In genomic region chr3:27454914-27455313, GRCh38 we compare ENCODE assay signal across 10 cellular contexts. TPM values are rescaled to one million over a fixed set of nuclear protein-coding genes. Genes with fewer than 3 reads are reported as not detected.
DNase-seq lines count a peak whose midpoint lies in the region; ATAC-seq and TF ChIP-seq lines count a peak whose summit lies in the region.
"Had no signal": no experiment of that assay in that cellular context is flagged by ENCODE, and none has a peak within 500 bp of the region (broad histone marks: within the 10 kb centered on the region; RNA-seq: fewer than 3 reads in every experiment).

No MANE protein-coding gene starts in this region.

- H3K27ac ChIP-seq in prostate gland (no peak overlapping the region), body of pancreas (no peak overlapping the region)

- no peak overlapping the region for H3K4me3 Mint-ChIP-seq in activated CD4-positive, alpha-beta T cell treated with anti-CD3 and anti-CD28 coated beads, Interleukin-2, amount 10 ng/mL, durations not matched to agents 7 days and 5 days
- no peak overlapping the region for H3K4me3 Mint-ChIP-seq in activated CD4-positive, alpha-beta memory T cell treated with anti-CD3 and anti-CD28 coated beads, Interleukin-2, amount 10 ng/mL, durations not matched to agents 7 days and 5 days
- no peak overlapping the region for H3K4me3 Mint-ChIP-seq in stimulated activated naive B cell treated with anti-CD40 and anti-IgM and Interleukin-4, amounts not matched to agents 10 μg/mL and 1 μg/mL and 100 μg/mL, for 72 hours

- H3K4me1 ChIP-seq in prostate gland (replicated peaks) = no peaks in the 10 kb centered on the region
- H3K4me1 ChIP-seq in body of pancreas = peaks cover 2% of the 10 kb centered on the region

- H3K36me3 ChIP-seq in prostate gland (no peaks in the 10 kb centered on the region), body of pancreas (replicated peaks in 1 of 2; ENCODE audit: insufficient read depth in 1 of 2, low read depth in 2 of 2) (no peaks in the 10 kb centered on the region)
- H3K36me3 ChIP-seq: tibial artery had no signal

- CTCF ChIA-PET in activated CD4-positive, alpha-beta T cell treated with anti-CD3 and anti-CD28 coated beads, Interleukin-2, amount 10 ng/mL, durations not matched to agents 7 days and 5 days (lab: Charles Lee) = interaction anchor here (0.8 to 1.2 kb wide), 2 partner anchors 12 to 13 kb away, joined by 3 read pairs; no protein-coding TSS in a partner anchor
- CTCF ChIA-PET in activated CD4-positive, alpha-beta memory T cell treated with anti-CD3 and anti-CD28 coated beads, Interleukin-2, amount 10 ng/mL, durations not matched to agents 7 days and 5 days (lab: Charles Lee) = no interaction called here

- no peak for TF ChIP-seq POLR2A in prostate gland (IDR thresholded peaks at IDR 0.05)
- TF ChIP-seq POLR2A in body of pancreas (IDR thresholded peaks at IDR 0.05) = no peak

- H3K4me3 ChIP-seq in prostate gland (no peak overlapping the region), body of pancreas (no peak overlapping the region)
- H3K4me3 ChIP-seq: tibial artery had no signal

- peak; percentile 52 for ATAC-seq in HG02798 (IDR thresholded peaks at IDR 0.05; ENCODE audit: poor library complexity, unreplicated experiment)
- ATAC-seq in stimulated activated naive B cell treated with anti-CD40 and anti-IgM and Interleukin-4, amounts not matched to agents 10 μg/mL and 1 μg/mL and 100 μg/mL, for 72 hours (replicated peaks) = peak; percentile 50 to 67
- no peak for ATAC-seq in body of pancreas

- no peaks in the 10 kb centered on the region for H3K27me3 Mint-ChIP-seq in activated CD4-positive, alpha-beta T cell treated with anti-CD3 and anti-CD28 coated beads, Interleukin-2, amount 10 ng/mL, durations not matched to agents 7 days and 5 days
- no peaks in the 10 kb centered on the region for H3K27me3 Mint-ChIP-seq in activated CD4-positive, alpha-beta memory T cell treated with anti-CD3 and anti-CD28 coated beads, Interleukin-2, amount 10 ng/mL, durations not matched to agents 7 days and 5 days
- no peaks in the 10 kb centered on the region for H3K27me3 Mint-ChIP-seq in stimulated activated naive B cell treated with anti-CD40 and anti-IgM and Interleukin-4, amounts not matched to agents 10 μg/mL and 1 μg/mL and 100 μg/mL, for 72 hours

- intact Hi-C loops in prostate gland (cut with DNase I) (no loop called here), body of pancreas (cut with DNase I) (no loop called here)

- H3K9me3 ChIP-seq in prostate gland = no peaks in the 10 kb centered on the region
- no peaks in the 10 kb centered on the region for H3K9me3 ChIP-seq in body of pancreas
- H3K9me3 ChIP-seq: tibial artery had no signal

- peaks cover 38% of the 10 kb centered on the region for H3K4me1 Mint-ChIP-seq in activated CD4-positive, alpha-beta T cell treated with anti-CD3 and anti-CD28 coated beads, Interleukin-2, amount 10 ng/mL, durations not matched to agents 7 days and 5 days
- peaks cover 43% of the 10 kb centered on the region for H3K4me1 Mint-ChIP-seq in activated CD4-positive, alpha-beta memory T cell treated with anti-CD3 and anti-CD28 coated beads, Interleukin-2, amount 10 ng/mL, durations not matched to agents 7 days and 5 days
- H3K4me1 Mint-ChIP-seq in stimulated activated naive B cell treated with anti-CD40 and anti-IgM and Interleukin-4, amounts not matched to agents 10 μg/mL and 1 μg/mL and 100 μg/mL, for 72 hours = peaks cover 21 to 34% of the 10 kb centered on the region in 2 donors

- peaks cover 6% of the 10 kb centered on the region for H3K36me3 Mint-ChIP-seq in activated CD4-positive, alpha-beta T cell treated with anti-CD3 and anti-CD28 coated beads, Interleukin-2, amount 10 ng/mL, durations not matched to agents 7 days and 5 days (ENCODE audit: low read depth)
- peaks cover 19% of the 10 kb centered on the region for H3K36me3 Mint-ChIP-seq in activated CD4-positive, alpha-beta memory T cell treated with anti-CD3 and anti-CD28 coated beads, Interleukin-2, amount 10 ng/mL, durations not matched to agents 7 days and 5 days (ENCODE audit: low read depth)
- peaks cover 0 to 8% of the 10 kb centered on the region in 2 donors for H3K36me3 Mint-ChIP-seq in stimulated activated naive B cell treated with anti-CD40 and anti-IgM and Interleukin-4, amounts not matched to agents 10 μg/mL and 1 μg/mL and 100 μg/mL, for 72 hours

- no peak for DNase-seq in activated CD4-positive, alpha-beta T cell treated with anti-CD3 and anti-CD28 coated beads, Interleukin-2, amount 10 ng/mL, durations not matched to agents 7 days and 5 days
- DNase-seq in activated CD4-positive, alpha-beta T cell treated with anti-CD3 and anti-CD28 coated beads, Interleukin-2, amount 50 U/mL, for 48 hours = no peak
- no peak for DNase-seq in activated CD4-positive, alpha-beta memory T cell treated with anti-CD3 and anti-CD28 coated beads, Interleukin-2, amount 10 ng/mL, durations not matched to agents 7 days and 5 days
- no peak for DNase-seq in stimulated activated naive B cell treated with anti-CD40 and anti-IgM and Interleukin-4, amounts not matched to agents 10 μg/mL and 1 μg/mL and 100 μg/mL, for 72 hours
- no peak for DNase-seq in prostate gland (ENCODE audit: low spot score)
- no peak for DNase-seq in anterior cingulate cortex (lab: John Stamatoyannopoulos, UW)
- DNase-seq in body of pancreas = no peak
- DNase-seq: hippocampal formation, tibial artery had no signal

- TF ChIP-seq CTCF in prostate gland (IDR thresholded peaks at IDR 0.05) = no peak
- TF ChIP-seq CTCF in body of pancreas (IDR thresholded peaks at IDR 0.05) = no peak

- H3K27me3 ChIP-seq in prostate gland (replicated peaks; ENCODE audit: insufficient read depth) = no peaks in the 10 kb centered on the region
- H3K27me3 ChIP-seq in body of pancreas = no peaks in the 10 kb centered on the region
- H3K27me3 ChIP-seq: tibial artery had no signal

- POLR2A ChIA-PET in activated CD4-positive, alpha-beta T cell treated with anti-CD3 and anti-CD28 coated beads, Interleukin-2, amount 10 ng/mL, durations not matched to agents 7 days and 5 days (lab: Charles Lee) = no interaction called here
- POLR2A ChIA-PET in activated CD4-positive, alpha-beta memory T cell treated with anti-CD3 and anti-CD28 coated beads, Interleukin-2, amount 10 ng/mL, durations not matched to agents 7 days and 5 days (lab: Charles Lee) = interaction anchor here (0.7 to 0.9 kb wide), 2 partner anchors 18 to 29 kb away, joined by 3 to 4 read pairs; partner anchors contain the start of gene SLC4A7

- H3K27ac Mint-ChIP-seq in activated CD4-positive, alpha-beta T cell treated with anti-CD3 and anti-CD28 coated beads, Interleukin-2, amount 10 ng/mL, durations not matched to agents 7 days and 5 days = peak overlapping the region; percentile 69
- peak overlapping the region; percentile 55 for H3K27ac Mint-ChIP-seq in activated CD4-positive, alpha-beta memory T cell treated with anti-CD3 and anti-CD28 coated beads, Interleukin-2, amount 10 ng/mL, durations not matched to agents 7 days and 5 days
- no peak overlapping the region for H3K27ac Mint-ChIP-seq in stimulated activated naive B cell treated with anti-CD40 and anti-IgM and Interleukin-4, amounts not matched to agents 10 μg/mL and 1 μg/mL and 100 μg/mL, for 72 hours

- no peaks in the 10 kb centered on the region for H3K9me3 Mint-ChIP-seq in activated CD4-positive, alpha-beta T cell treated with anti-CD3 and anti-CD28 coated beads, Interleukin-2, amount 10 ng/mL, durations not matched to agents 7 days and 5 days
- no peaks in the 10 kb centered on the region for H3K9me3 Mint-ChIP-seq in activated CD4-positive, alpha-beta memory T cell treated with anti-CD3 and anti-CD28 coated beads, Interleukin-2, amount 10 ng/mL, durations not matched to agents 7 days and 5 days
- H3K9me3 Mint-ChIP-seq in stimulated activated naive B cell treated with anti-CD40 and anti-IgM and Interleukin-4, amounts not matched to agents 10 μg/mL and 1 μg/mL and 100 μg/mL, for 72 hours = no peaks in the 10 kb centered on the region

RNA-seq across cellular contexts. Expression of gene SLC4A7, which starts 29.3 kb away (rescaled TPM):
- 10 to 100 TPM; 37.6 to 46.1 TPM for total RNA-seq in activated CD4-positive, alpha-beta T cell treated with anti-CD3 and anti-CD28 coated beads, Interleukin-2, amount 10 ng/mL, durations not matched to agents 7 days and 5 days
- total RNA-seq in activated CD4-positive, alpha-beta memory T cell treated with anti-CD3 and anti-CD28 coated beads, Interleukin-2, amount 10 ng/mL, durations not matched to agents 7 days and 5 days = 10 to 100 TPM; 74.7 to 75.5 TPM
- 10 to 100 TPM; 23.5 to 31.1 TPM for total RNA-seq in prostate gland
- 10 to 100 TPM; 10.1 to 12.9 TPM for total RNA-seq in body of pancreas
